In the genomic region with DNA sequence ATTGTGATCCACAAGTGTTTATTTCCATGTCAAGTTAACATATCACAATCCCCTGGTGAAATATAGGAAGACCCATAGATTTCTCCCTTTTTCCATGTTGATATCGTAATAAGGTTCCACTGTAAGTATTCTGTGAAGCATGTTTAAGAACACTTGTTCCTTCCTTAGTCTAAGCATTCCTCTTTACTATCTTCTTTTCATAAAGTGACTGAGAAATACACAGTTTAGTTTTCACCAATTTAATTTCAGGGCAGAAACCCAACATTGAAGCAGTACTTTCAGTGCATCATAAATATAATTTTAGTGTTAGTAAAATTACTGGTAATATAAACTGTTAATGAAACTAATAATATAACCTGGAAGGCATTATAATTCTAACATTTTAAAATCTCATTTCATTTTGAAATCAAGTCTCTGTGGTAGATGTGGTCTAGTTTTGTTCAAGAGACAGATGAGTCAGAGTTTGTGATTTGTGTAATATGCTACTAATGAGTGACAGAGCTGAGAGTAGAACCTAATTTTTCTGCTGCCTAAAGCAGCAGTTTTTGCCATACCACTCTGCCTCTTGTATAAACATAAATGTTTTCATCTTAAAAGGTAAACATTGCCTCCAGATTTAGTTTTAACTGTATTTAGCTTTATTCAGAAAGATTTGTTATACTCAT, we compare ENCODE assay signal across 11 cellular contexts.
DNase-seq lines count a peak whose midpoint lies in the region; ATAC-seq, FAIRE-seq and TF ChIP-seq lines count a peak whose summit lies in the region.
"Had no signal": no experiment of that assay in that cellular context is flagged by ENCODE, and none has a peak within 500 bp of the region (broad histone marks: within the 10 kb centered on the region; RNA-seq: fewer than 3 reads in every experiment).

No MANE protein-coding gene starts in this region.

- FAIRE-seq in bronchial epithelial cell (lab: Jason Lieb, UNC) = no peak
- FAIRE-seq: H1 had no signal

- no peaks in the 10 kb centered on the region for H3K27me3 ChIP-seq in bronchial epithelial cell (ENCODE audit: control insufficient read depth, insufficient read depth, low read length)
- H3K27me3 ChIP-seq: colonic mucosa had no signal

- DNase-seq in AG08395 (ENCODE audit: low spot score) (peak; percentile 7), bronchial epithelial cell (ENCODE audit: low read depth) (peak; percentile 73), NOMO-1 treated with dmso at 0.1 percent for 144 hours (lab: John Stamatoyannopoulos, UW; ENCODE audit: unreplicated experiment) (no peak), substantia nigra (lab: John Stamatoyannopoulos, UW) (no peak), germinal center (ENCODE audit: low spot score) (no peak)
- DNase-seq in effector CD4-positive, alpha-beta T cell = no peak
- DNase-seq: C1 segment of cervical spinal cord, colonic mucosa had no signal

- no peak overlapping the region for H3K27ac ChIP-seq in substantia nigra (ENCODE audit: low read depth, low read length, poor library complexity, severe bottlenecking)
- H3K27ac ChIP-seq: colonic mucosa had no signal

- H3K4me3 ChIP-seq in bronchial epithelial cell (ENCODE audit: low read depth, low read length) = no peak overlapping the region
- H3K4me3 ChIP-seq: colonic mucosa had no signal

- no peaks in the 10 kb centered on the region for H3K36me3 ChIP-seq in bronchial epithelial cell (ENCODE audit: control insufficient read depth, insufficient read depth, low read length)
- H3K36me3 ChIP-seq: colonic mucosa had no signal

- TF ChIP-seq CTCF in bronchial epithelial cell (IDR thresholded peaks at IDR 0.05; ENCODE audit: insufficient read depth, low read length, severe bottlenecking) = no peak

- ATAC-seq in GM19043 (IDR thresholded peaks at IDR 0.05; ENCODE audit: low read depth, unreplicated experiment) = peak; percentile 92
- peak; percentile 73 for ATAC-seq in HG03108 (IDR thresholded peaks at IDR 0.05; ENCODE audit: unreplicated experiment)

Comparison
In these comparisons a context has a peak if more than half of its experiments do, and no peak if none do; other contexts are left out.
1. DNase-seq: peak in AG08395 (single experiment) and bronchial epithelial cell (single experiment); none in NOMO-1 treated with dmso at 0.1 percent for 144 hours (single experiment), substantia nigra (0 of 49), germinal center (single experiment) and effector CD4-positive, alpha-beta T cell (single experiment).